ENCODE assay signal across 21 cellular contexts in the genomic region with DNA sequence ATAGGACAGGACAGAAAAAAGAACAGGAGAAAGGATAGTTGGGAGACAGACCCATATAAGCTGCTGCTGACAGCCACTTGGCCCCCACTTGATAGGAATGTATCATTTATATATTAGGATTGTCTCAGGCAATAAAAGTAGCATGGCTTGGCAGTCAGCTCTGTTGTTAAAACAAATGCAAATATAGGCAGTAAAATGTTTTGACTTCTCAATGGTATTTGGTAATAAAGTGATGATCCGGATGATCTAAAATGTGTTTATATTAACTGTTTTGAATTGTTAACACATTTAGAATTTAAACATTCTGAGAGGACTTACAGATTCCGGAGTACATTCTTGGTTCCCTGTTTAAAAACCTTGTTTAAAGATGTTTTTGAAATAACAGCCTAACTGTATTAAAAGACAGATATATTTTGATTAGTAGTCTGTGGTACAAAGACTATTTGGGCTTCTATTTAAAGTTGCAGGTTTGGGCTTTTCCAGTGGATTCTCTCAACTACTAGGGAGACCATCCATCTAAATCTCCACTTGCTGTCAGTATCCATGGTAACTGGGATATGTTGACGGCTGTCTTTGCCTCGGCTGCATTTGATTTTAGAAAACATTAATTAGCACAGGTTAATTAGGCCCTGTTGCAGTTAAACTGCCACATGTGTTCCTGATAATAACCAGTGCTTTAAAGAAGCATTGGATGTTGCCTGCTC.
DNase-seq lines count a peak whose midpoint lies in the region; ATAC-seq and TF ChIP-seq lines count a peak whose summit lies in the region.
"Had no signal": no experiment of that assay in that cellular context is flagged by ENCODE, and none has a peak within 500 bp of the region (broad histone marks: within the 10 kb centered on the region; RNA-seq: fewer than 3 reads in every experiment).

No MANE protein-coding gene starts in this region.

- H3K9me3 Mint-ChIP-seq in endodermal cell: no peaks in the 10 kb centered on the region
- H3K9me3 Mint-ChIP-seq: activated CD4-positive, alpha-beta T cell treated with anti-CD3 and anti-CD28 coated beads, Interleukin-2, amount 10 ng/mL, durations not matched to agents 24 days and 14 days; activated naive CD4-positive, alpha-beta T cell treated with anti-CD3 and anti-CD28 coated beads for 36 hours; dendritic cell treated with granulocyte-macrophage colony-stimulating factor and Interleukin-4, amounts not matched to agents 40 ng/mL and 50 ng/mL, for 4 days; natural killer cell had no signal

- H3K4me3 Mint-ChIP-seq in endodermal cell: no peak overlapping the region
- H3K4me3 Mint-ChIP-seq: activated CD4-positive, alpha-beta T cell treated with anti-CD3 and anti-CD28 coated beads, Interleukin-2, amount 10 ng/mL, durations not matched to agents 24 days and 14 days; activated naive CD4-positive, alpha-beta T cell treated with anti-CD3 and anti-CD28 coated beads for 36 hours; dendritic cell treated with granulocyte-macrophage colony-stimulating factor and Interleukin-4, amounts not matched to agents 40 ng/mL and 50 ng/mL, for 4 days; natural killer cell had no signal

- H3K27ac ChIP-seq in endodermal cell (ENCODE audit: low read depth, low read length) (peak overlapping the region; percentile 36), psoas muscle (peak overlapping the region; percentile 85)
- H3K27ac ChIP-seq: 22Rv1; BLaER1 treated with 17β-estradiol and CSF1 and Interleukin-3, amounts not matched to agents 10 nM and 100 nM; upper lobe of left lung had no signal

- peaks cover 56% of the 10 kb centered on the region for H3K27me3 Mint-ChIP-seq in endodermal cell (ENCODE audit: insufficient read depth)
- H3K27me3 Mint-ChIP-seq: dendritic cell treated with granulocyte-macrophage colony-stimulating factor and Interleukin-4, amounts not matched to agents 40 ng/mL and 50 ng/mL, for 4 days; progenitor cell of endocrine pancreas had no signal

- TF ChIP-seq CTCF in endodermal cell (conservative IDR thresholded peaks at IDR 0.05) (no peak), psoas muscle (IDR thresholded peaks at IDR 0.05) (no peak), GM13977 (IDR thresholded peaks at IDR 0.05; ENCODE audit: extremely low read depth, insufficient read depth, missing control alignments) (no peak)

- intact Hi-C loops in psoas muscle (cut with DNase I): loop anchor here in 1 of 2 donors (10.0 kb wide), 1 partner anchor 372 kb away; no protein-coding TSS in a partner anchor

- H3K4me3 ChIP-seq in endodermal cell (ENCODE audit: low read length) (no peak overlapping the region), psoas muscle (peak overlapping the region; percentile 23)
- H3K4me3 ChIP-seq: BLaER1 treated with 17β-estradiol and CSF1 and Interleukin-3, amounts not matched to agents 10 nM and 100 nM; upper lobe of left lung had no signal

- DNase-seq in DMS 273 (lab: John Stamatoyannopoulos, UW; ENCODE audit: unreplicated experiment) (peak; percentile 5), DMS 273 treated with DMSO at 0.1 percent for 48 hours (lab: John Stamatoyannopoulos, UW) (no peak), NCI-H1694 (lab: John Stamatoyannopoulos, UW) (peak; percentile 29), endodermal cell (no peak), psoas muscle (no peak), OCI-M2 (lab: John Stamatoyannopoulos, UW; ENCODE audit: unreplicated experiment) (no peak), GM13977 (ENCODE audit: low spot score) (no peak)
- DNase-seq: activated CD4-positive, alpha-beta T cell treated with anti-CD3 and anti-CD28 coated beads, Interleukin-2, amount 10 ng/mL, durations not matched to agents 24 days and 14 days; activated naive CD4-positive, alpha-beta T cell treated with anti-CD3 and anti-CD28 coated beads for 36 hours; activated T-cell treated with anti-CD3 and anti-CD28 coated beads for 4 hours; natural killer cell; NCI-H187; NCI-H526 treated with DMSO at 0.1 percent for 48 hours; stimulated activated naive CD4-positive, alpha-beta T cell; SW 1271; upper lobe of left lung had no signal

- H3K4me1 ChIP-seq in endodermal cell (ENCODE audit: control insufficient read depth, insufficient read depth, low read length): no peaks in the 10 kb centered on the region
- peaks cover 51% of the 10 kb centered on the region for H3K4me1 ChIP-seq in psoas muscle
- H3K4me1 ChIP-seq: upper lobe of left lung had no signal

- 69 to 93% methylated on average over 3 to 4 of the region's 4 CpGs for WGBS in endodermal cell (ENCODE audit: insufficient coverage in 1 of 2, insufficient read length in 1 of 2), 2 experiments
- 26 to 38% (median 36%) methylated on average over 4 of the region's 4 CpGs for WGBS in psoas muscle, 3 donors

- peaks cover 51% of the 10 kb centered on the region for H3K27me3 ChIP-seq in endodermal cell (ENCODE audit: control insufficient read depth, insufficient read depth, low read length, poor library complexity, severe bottlenecking)
- no peaks in the 10 kb centered on the region for H3K27me3 ChIP-seq in psoas muscle (ENCODE audit: insufficient read depth in 3 of 3, low read length in 2 of 3)
- H3K27me3 ChIP-seq: BLaER1 treated with 17β-estradiol and CSF1 and Interleukin-3, amounts not matched to agents 10 nM and 100 nM; upper lobe of left lung had no signal

- no peak overlapping the region for H3K9ac ChIP-seq in endodermal cell (ENCODE audit: extremely low read depth, low read length, poor library complexity, severe bottlenecking)
- H3K9ac ChIP-seq: BLaER1 treated with 17β-estradiol and CSF1 and Interleukin-3, amounts not matched to agents 10 nM and 100 nM had no signal

- H3K27ac Mint-ChIP-seq in endodermal cell: no peak overlapping the region
- H3K27ac Mint-ChIP-seq: activated CD4-positive, alpha-beta T cell treated with anti-CD3 and anti-CD28 coated beads, Interleukin-2, amount 10 ng/mL, durations not matched to agents 24 days and 14 days; activated naive CD4-positive, alpha-beta T cell treated with anti-CD3 and anti-CD28 coated beads for 36 hours; dendritic cell treated with granulocyte-macrophage colony-stimulating factor and Interleukin-4, amounts not matched to agents 40 ng/mL and 50 ng/mL, for 4 days; natural killer cell; progenitor cell of endocrine pancreas had no signal

- no peaks in the 10 kb centered on the region for H3K36me3 Mint-ChIP-seq in endodermal cell (ENCODE audit: low read depth)
- H3K36me3 Mint-ChIP-seq: natural killer cell had no signal

- in situ Hi-C loops in GM13977 (cut with MboI; ENCODE audit: low pct_unique_long_range_greater_than_20kb, low sequenced_read_pairs, unreplicated experiment): no loop called here

- no peaks in the 10 kb centered on the region for H3K36me3 ChIP-seq in endodermal cell (ENCODE audit: control insufficient read depth, insufficient read depth, low read length)
- no peaks in the 10 kb centered on the region for H3K36me3 ChIP-seq in psoas muscle (ENCODE audit: insufficient read depth in 1 of 2, low read depth in 1 of 2)
- H3K36me3 ChIP-seq: BLaER1 treated with 17β-estradiol and CSF1 and Interleukin-3, amounts not matched to agents 10 nM and 100 nM; upper lobe of left lung had no signal

- H3K9me3 ChIP-seq in endodermal cell (ENCODE audit: control insufficient read depth, low read length): no peaks in the 10 kb centered on the region
- no peaks in the 10 kb centered on the region for H3K9me3 ChIP-seq in psoas muscle
- H3K9me3 ChIP-seq: BLaER1 treated with 17β-estradiol and CSF1 and Interleukin-3, amounts not matched to agents 10 nM and 100 nM; upper lobe of left lung had no signal

- peak in 1 of 4 donors; percentile 21 for ATAC-seq in psoas muscle
- ATAC-seq in GM21528 (IDR thresholded peaks at IDR 0.05; ENCODE audit: low FRiP score, unreplicated experiment): no peak
- ATAC-seq: natural killer cell had no signal

- H3K4me1 Mint-ChIP-seq in endodermal cell: peaks cover 4% of the 10 kb centered on the region
- H3K4me1 Mint-ChIP-seq: activated CD4-positive, alpha-beta T cell treated with anti-CD3 and anti-CD28 coated beads, Interleukin-2, amount 10 ng/mL, durations not matched to agents 24 days and 14 days; natural killer cell had no signal

Comparison
In these comparisons a context has a peak if more than half of its experiments do, and no peak if none do; other contexts are left out.
1. DNase-seq: peak in DMS 273 (single experiment) and NCI-H1694 (single experiment); none in DMS 273 treated with DMSO at 0.1 percent for 48 hours (single experiment), endodermal cell (single experiment), psoas muscle (0 of 2), OCI-M2 (single experiment) and GM13977 (single experiment).